In genomic region chr7:157493017-157493416, GRCh38 we compare ENCODE assay signal across 22 cellular contexts.
A peak's percentile ranks its signal among the peaks of the same experiment; 100 is the strongest.
DNase-seq lines count a peak whose midpoint lies in the region; ATAC-seq and TF ChIP-seq lines count a peak whose summit lies in the region.
"Had no signal": no experiment of that assay in that cellular context is flagged by ENCODE, and none has a peak within 500 bp of the region (broad histone marks: within the 10 kb centered on the region; RNA-seq: fewer than 3 reads in every experiment).

No MANE protein-coding gene starts in this region.

- no peak for TF ChIP-seq CTCF in upper lobe of right lung (IDR thresholded peaks at IDR 0.05)

- H3K4me1 ChIP-seq in right cardiac atrium (ENCODE audit: control insufficient read depth, insufficient read depth, low read length) (no peaks in the 10 kb centered on the region), upper lobe of right lung (no peaks in the 10 kb centered on the region)
- H3K4me1 ChIP-seq: left lung, neural progenitor cell had no signal

- H3K4me1 Mint-ChIP-seq in natural killer cell treated with Interleukin-12 subunit alpha and Interleukin-12 subunit beta and Interleukin-15 and Interleukin-18, amount 100 ng/mL, for 72 hours (ENCODE audit: low read depth in 2 of 2) = peaks cover 24 to 29% of the 10 kb centered on the region in 2 donors
- H3K4me1 Mint-ChIP-seq: WTC11 had no signal

- ATAC-seq in Right ventricle myocardium superior (ENCODE audit: poor library complexity) = no peak
- ATAC-seq in right cardiac atrium = no peak
- ATAC-seq in upper lobe of right lung = no peak
- no peak for ATAC-seq in natural killer cell treated with Interleukin-12 subunit alpha and Interleukin-12 subunit beta and Interleukin-15 and Interleukin-18, amount 100 ng/mL, for 72 hours
- ATAC-seq: left lung, T-cell, WTC11 had no signal

- H3K9me3 ChIP-seq in right cardiac atrium (ENCODE audit: control insufficient read depth, low read length) (no peaks in the 10 kb centered on the region), upper lobe of right lung (no peaks in the 10 kb centered on the region)
- H3K9me3 ChIP-seq: left lung had no signal

- WGBS in right cardiac atrium = 49% methylated on average over 5 of the region's 5 CpGs

- peaks cover 18% of the 10 kb centered on the region for H3K36me3 Mint-ChIP-seq in natural killer cell treated with Interleukin-12 subunit alpha and Interleukin-12 subunit beta and Interleukin-15 and Interleukin-18, amount 100 ng/mL, for 72 hours
- H3K36me3 Mint-ChIP-seq: T-cell had no signal

- intact Hi-C loops in Right ventricle myocardium superior (cut with DNase I) = no loop called here
- intact Hi-C loops in right cardiac atrium (cut with DNase I) = no loop called here
- intact Hi-C loops in upper lobe of right lung (cut with DNase I) = no loop called here

- peak; percentile 10 for DNase-seq in Right ventricle myocardium superior
- no peak for DNase-seq in right cardiac atrium
- peak; percentile 29 for DNase-seq in ecto neural progenitor cell (ENCODE audit: low spot score)
- DNase-seq in upper lobe of right lung = peak; percentile 18
- no peak for DNase-seq in substantia nigra (lab: John Stamatoyannopoulos, UW)
- DNase-seq in natural killer cell treated with Interleukin-12 subunit alpha and Interleukin-12 subunit beta and Interleukin-15 and Interleukin-18, amount 100 ng/mL, for 72 hours (ENCODE audit: low spot score) = no peak
- DNase-seq: activated gamma-delta T cell treated with Interleukin-2 at 50 U/mL for 16 hours; anterior cingulate cortex; DMS79; effector memory CD4-positive, alpha-beta T cell; glutamatergic neuron; KBM-7; left lung; NCI-H1092; NCI-H2081 treated with DMSO at 0.1 percent for 48 hours; NCI-H510A treated with DMSO at 0.1 percent for 48 hours; SHP77 had no signal

- H3K4me3 ChIP-seq in right cardiac atrium (ENCODE audit: low read length) (no peak overlapping the region), upper lobe of right lung (no peak overlapping the region)
- H3K4me3 ChIP-seq: left lung, neural progenitor cell had no signal

- no peaks in the 10 kb centered on the region for H3K36me3 ChIP-seq in upper lobe of right lung
- H3K36me3 ChIP-seq: left lung, neural progenitor cell had no signal

- peak overlapping the region in 1 of 2 donors; percentile 2 for H3K27ac Mint-ChIP-seq in natural killer cell treated with Interleukin-12 subunit alpha and Interleukin-12 subunit beta and Interleukin-15 and Interleukin-18, amount 100 ng/mL, for 72 hours
- H3K27ac Mint-ChIP-seq: neural progenitor cell, progenitor cell of endocrine pancreas, WTC11 had no signal

- H3K27me3 Mint-ChIP-seq in natural killer cell treated with Interleukin-12 subunit alpha and Interleukin-12 subunit beta and Interleukin-15 and Interleukin-18, amount 100 ng/mL, for 72 hours = peaks cover 20 to 31% of the 10 kb centered on the region in 2 donors

- H3K27ac ChIP-seq in right cardiac atrium (ENCODE audit: low read length) (no peak overlapping the region), upper lobe of right lung (no peak overlapping the region), substantia nigra (ENCODE audit: low read depth, low read length, poor library complexity, severe bottlenecking) (no peak overlapping the region)
- H3K27ac ChIP-seq: left lung, neural progenitor cell had no signal

- no peaks in the 10 kb centered on the region for H3K27me3 ChIP-seq in right cardiac atrium (ENCODE audit: control insufficient read depth, insufficient read depth)
- H3K27me3 ChIP-seq in upper lobe of right lung = no peaks in the 10 kb centered on the region

- no peak overlapping the region for H3K4me3 Mint-ChIP-seq in natural killer cell treated with Interleukin-12 subunit alpha and Interleukin-12 subunit beta and Interleukin-15 and Interleukin-18, amount 100 ng/mL, for 72 hours
- H3K4me3 Mint-ChIP-seq: neural progenitor cell, T-cell, WTC11 had no signal

- peaks cover 4% of the 10 kb centered on the region for H3K9me3 Mint-ChIP-seq in natural killer cell treated with Interleukin-12 subunit alpha and Interleukin-12 subunit beta and Interleukin-15 and Interleukin-18, amount 100 ng/mL, for 72 hours

TF ChIP-seq in PFSK-1, 5 proteins besides CTCF, POLR2A, EP300 and RAD21:
- TF ChIP-seq, protein P1, sequence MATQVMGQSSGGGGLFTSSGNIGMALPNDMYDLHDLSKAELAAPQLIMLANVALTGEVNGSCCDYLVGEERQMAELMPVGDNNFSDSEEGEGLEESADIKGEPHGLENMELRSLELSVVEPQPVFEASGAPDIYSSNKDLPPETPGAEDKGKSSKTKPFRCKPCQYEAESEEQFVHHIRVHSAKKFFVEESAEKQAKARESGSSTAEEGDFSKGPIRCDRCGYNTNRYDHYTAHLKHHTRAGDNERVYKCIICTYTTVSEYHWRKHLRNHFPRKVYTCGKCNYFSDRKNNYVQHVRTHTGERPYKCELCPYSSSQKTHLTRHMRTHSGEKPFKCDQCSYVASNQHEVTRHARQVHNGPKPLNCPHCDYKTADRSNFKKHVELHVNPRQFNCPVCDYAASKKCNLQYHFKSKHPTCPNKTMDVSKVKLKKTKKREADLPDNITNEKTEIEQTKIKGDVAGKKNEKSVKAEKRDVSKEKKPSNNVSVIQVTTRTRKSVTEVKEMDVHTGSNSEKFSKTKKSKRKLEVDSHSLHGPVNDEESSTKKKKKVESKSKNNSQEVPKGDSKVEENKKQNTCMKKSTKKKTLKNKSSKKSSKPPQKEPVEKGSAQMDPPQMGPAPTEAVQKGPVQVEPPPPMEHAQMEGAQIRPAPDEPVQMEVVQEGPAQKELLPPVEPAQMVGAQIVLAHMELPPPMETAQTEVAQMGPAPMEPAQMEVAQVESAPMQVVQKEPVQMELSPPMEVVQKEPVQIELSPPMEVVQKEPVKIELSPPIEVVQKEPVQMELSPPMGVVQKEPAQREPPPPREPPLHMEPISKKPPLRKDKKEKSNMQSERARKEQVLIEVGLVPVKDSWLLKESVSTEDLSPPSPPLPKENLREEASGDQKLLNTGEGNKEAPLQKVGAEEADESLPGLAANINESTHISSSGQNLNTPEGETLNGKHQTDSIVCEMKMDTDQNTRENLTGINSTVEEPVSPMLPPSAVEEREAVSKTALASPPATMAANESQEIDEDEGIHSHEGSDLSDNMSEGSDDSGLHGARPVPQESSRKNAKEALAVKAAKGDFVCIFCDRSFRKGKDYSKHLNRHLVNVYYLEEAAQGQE (IDR thresholded peaks at IDR 0.05; ENCODE audit: insufficient read depth in 1 of 2, low read depth in 2 of 2, low read length in 2 of 2) = peak; percentile 63 to 83; a peak in 3 of 4 replicates
- no peak for TF ChIP-seq POLR2AphosphoS5 (IDR thresholded peaks at IDR 0.05; ENCODE audit: low read depth, low read length)

Comparison
In these comparisons a context has a peak if more than half of its experiments do, and no peak if none do; other contexts are left out.
1. DNase-seq: peak in Right ventricle myocardium superior (single experiment), ecto neural progenitor cell (single experiment) and upper lobe of right lung (single experiment); none in right cardiac atrium (0 of 3), substantia nigra (0 of 49) and natural killer cell treated with Interleukin-12 subunit alpha and Interleukin-12 subunit beta and Interleukin-15 and Interleukin-18, amount 100 ng/mL, for 72 hours (single experiment).